1 cellular context compared by ENCODE assay signal in the genomic region with DNA sequence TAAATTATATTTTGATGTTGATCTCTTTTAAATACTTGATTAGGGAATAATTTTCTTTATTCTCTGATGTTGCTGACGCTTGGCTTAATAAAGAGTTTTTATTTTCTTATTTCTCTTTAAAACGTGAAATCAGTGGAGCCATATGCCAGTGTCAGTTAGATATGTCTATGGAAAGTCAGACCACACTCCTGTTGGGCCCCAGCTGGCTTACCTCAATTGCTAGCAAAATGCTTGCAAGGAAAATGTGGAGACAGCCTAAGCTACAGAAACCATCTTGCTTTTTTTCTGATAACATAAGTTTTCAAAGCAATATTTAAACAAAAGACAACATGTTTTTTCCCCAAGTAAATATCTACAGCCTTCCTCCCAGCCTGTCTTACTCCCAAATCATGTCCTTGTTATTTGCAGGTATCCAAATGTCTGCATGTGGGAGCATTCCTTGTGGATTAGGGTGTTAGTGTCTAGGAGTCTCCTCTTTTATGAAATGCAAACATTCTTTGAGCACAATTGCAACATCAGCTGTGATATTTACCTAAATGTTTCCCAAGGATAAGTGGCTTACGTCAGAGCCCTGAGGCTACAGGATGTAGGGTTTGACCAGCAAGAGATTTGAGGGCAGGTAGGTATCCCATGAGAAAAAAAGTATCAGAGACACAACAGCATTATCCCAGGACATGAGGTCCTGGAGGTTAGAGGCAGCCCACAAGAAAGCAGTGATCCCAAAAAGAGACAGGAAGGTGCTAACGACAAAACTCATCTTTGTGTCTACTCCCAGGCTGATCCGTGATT.
TF ChIP-seq lines count a peak whose summit lies in the region.

No MANE protein-coding gene starts in this region.

TF ChIP-seq in WTC11, 78 proteins besides CTCF, POLR2A, EP300 and RAD21 (continued from another document):
- TF ChIP-seq, protein P1, sequence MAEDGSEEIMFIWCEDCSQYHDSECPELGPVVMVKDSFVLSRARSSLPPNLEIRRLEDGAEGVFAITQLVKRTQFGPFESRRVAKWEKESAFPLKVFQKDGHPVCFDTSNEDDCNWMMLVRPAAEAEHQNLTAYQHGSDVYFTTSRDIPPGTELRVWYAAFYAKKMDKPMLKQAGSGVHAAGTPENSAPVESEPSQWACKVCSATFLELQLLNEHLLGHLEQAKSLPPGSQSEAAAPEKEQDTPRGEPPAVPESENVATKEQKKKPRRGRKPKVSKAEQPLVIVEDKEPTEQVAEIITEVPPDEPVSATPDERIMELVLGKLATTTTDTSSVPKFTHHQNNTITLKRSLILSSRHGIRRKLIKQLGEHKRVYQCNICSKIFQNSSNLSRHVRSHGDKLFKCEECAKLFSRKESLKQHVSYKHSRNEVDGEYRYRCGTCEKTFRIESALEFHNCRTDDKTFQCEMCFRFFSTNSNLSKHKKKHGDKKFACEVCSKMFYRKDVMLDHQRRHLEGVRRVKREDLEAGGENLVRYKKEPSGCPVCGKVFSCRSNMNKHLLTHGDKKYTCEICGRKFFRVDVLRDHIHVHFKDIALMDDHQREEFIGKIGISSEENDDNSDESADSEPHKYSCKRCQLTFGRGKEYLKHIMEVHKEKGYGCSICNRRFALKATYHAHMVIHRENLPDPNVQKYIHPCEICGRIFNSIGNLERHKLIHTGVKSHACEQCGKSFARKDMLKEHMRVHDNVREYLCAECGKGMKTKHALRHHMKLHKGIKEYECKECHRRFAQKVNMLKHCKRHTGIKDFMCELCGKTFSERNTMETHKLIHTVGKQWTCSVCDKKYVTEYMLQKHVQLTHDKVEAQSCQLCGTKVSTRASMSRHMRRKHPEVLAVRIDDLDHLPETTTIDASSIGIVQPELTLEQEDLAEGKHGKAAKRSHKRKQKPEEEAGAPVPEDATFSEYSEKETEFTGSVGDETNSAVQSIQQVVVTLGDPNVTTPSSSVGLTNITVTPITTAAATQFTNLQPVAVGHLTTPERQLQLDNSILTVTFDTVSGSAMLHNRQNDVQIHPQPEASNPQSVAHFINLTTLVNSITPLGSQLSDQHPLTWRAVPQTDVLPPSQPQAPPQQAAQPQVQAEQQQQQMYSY (CRISPR knock-in tag; IDR thresholded peaks at IDR 0.05): no peak
- TF ChIP-seq, protein P2, sequence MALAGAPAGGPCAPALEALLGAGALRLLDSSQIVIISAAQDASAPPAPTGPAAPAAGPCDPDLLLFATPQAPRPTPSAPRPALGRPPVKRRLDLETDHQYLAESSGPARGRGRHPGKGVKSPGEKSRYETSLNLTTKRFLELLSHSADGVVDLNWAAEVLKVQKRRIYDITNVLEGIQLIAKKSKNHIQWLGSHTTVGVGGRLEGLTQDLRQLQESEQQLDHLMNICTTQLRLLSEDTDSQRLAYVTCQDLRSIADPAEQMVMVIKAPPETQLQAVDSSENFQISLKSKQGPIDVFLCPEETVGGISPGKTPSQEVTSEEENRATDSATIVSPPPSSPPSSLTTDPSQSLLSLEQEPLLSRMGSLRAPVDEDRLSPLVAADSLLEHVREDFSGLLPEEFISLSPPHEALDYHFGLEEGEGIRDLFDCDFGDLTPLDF (CRISPR knock-in tag; IDR thresholded peaks at IDR 0.05): no peak
- TF ChIP-seq, protein P3, sequence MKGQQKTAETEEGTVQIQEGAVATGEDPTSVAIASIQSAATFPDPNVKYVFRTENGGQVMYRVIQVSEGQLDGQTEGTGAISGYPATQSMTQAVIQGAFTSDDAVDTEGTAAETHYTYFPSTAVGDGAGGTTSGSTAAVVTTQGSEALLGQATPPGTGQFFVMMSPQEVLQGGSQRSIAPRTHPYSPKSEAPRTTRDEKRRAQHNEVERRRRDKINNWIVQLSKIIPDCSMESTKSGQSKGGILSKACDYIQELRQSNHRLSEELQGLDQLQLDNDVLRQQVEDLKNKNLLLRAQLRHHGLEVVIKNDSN (CRISPR knock-in tag; IDR thresholded peaks at IDR 0.05): no peak
